Comparison of ENCODE assay signal across 3 cellular contexts in genomic region chr15:80228959-80229610, GRCh38.
TF ChIP-seq lines count a peak whose summit lies in the region.

No MANE protein-coding gene starts in this region.

TF ChIP-seq in A549, 52 proteins besides CTCF, POLR2A, EP300 and RAD21 (continued from another document):
- peak; percentile 68 for TF ChIP-seq MAFK (IDR thresholded peaks at IDR 0.05; ENCODE audit: partially characterized antibody)

TF ChIP-seq in IMR-90, 13 proteins besides CTCF, POLR2A, EP300 and RAD21:
- no peak for TF ChIP-seq BHLHE40 (IDR thresholded peaks at IDR 0.05; ENCODE audit: low read depth, low read length)
- TF ChIP-seq MAFK (IDR thresholded peaks at IDR 0.05; ENCODE audit: low read depth, low read length), result peak; percentile 57

TF ChIP-seq in liver, 16 proteins besides CTCF, POLR2A, EP300 and RAD21 (continued from another document):
- TF ChIP-seq MAX (IDR thresholded peaks at IDR 0.05), result peak; percentile 91
- TF ChIP-seq TAF1 (conservative IDR thresholded peaks at IDR 0.05), result no peak
- TF ChIP-seq JUND (IDR thresholded peaks at IDR 0.05), result peak; percentile 99 to 100
- peak; percentile 67 for TF ChIP-seq HNF4G (IDR thresholded peaks at IDR 0.05)
- TF ChIP-seq NR2F2 (IDR thresholded peaks at IDR 0.05), result peak; percentile 28
- peak in 1 of 2 donors; percentile 72 for TF ChIP-seq EGR1 (IDR thresholded peaks at IDR 0.05; ENCODE audit: low read depth in 2 of 2)
- TF ChIP-seq, protein P1, sequence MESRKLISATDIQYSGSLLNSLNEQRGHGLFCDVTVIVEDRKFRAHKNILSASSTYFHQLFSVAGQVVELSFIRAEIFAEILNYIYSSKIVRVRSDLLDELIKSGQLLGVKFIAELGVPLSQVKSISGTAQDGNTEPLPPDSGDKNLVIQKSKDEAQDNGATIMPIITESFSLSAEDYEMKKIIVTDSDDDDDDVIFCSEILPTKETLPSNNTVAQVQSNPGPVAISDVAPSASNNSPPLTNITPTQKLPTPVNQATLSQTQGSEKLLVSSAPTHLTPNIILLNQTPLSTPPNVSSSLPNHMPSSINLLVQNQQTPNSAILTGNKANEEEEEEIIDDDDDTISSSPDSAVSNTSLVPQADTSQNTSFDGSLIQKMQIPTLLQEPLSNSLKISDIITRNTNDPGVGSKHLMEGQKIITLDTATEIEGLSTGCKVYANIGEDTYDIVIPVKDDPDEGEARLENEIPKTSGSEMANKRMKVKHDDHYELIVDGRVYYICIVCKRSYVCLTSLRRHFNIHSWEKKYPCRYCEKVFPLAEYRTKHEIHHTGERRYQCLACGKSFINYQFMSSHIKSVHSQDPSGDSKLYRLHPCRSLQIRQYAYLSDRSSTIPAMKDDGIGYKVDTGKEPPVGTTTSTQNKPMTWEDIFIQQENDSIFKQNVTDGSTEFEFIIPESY (IDR thresholded peaks at IDR 0.05), result peak; percentile 93
- TF ChIP-seq, protein P2, sequence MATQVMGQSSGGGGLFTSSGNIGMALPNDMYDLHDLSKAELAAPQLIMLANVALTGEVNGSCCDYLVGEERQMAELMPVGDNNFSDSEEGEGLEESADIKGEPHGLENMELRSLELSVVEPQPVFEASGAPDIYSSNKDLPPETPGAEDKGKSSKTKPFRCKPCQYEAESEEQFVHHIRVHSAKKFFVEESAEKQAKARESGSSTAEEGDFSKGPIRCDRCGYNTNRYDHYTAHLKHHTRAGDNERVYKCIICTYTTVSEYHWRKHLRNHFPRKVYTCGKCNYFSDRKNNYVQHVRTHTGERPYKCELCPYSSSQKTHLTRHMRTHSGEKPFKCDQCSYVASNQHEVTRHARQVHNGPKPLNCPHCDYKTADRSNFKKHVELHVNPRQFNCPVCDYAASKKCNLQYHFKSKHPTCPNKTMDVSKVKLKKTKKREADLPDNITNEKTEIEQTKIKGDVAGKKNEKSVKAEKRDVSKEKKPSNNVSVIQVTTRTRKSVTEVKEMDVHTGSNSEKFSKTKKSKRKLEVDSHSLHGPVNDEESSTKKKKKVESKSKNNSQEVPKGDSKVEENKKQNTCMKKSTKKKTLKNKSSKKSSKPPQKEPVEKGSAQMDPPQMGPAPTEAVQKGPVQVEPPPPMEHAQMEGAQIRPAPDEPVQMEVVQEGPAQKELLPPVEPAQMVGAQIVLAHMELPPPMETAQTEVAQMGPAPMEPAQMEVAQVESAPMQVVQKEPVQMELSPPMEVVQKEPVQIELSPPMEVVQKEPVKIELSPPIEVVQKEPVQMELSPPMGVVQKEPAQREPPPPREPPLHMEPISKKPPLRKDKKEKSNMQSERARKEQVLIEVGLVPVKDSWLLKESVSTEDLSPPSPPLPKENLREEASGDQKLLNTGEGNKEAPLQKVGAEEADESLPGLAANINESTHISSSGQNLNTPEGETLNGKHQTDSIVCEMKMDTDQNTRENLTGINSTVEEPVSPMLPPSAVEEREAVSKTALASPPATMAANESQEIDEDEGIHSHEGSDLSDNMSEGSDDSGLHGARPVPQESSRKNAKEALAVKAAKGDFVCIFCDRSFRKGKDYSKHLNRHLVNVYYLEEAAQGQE (IDR thresholded peaks at IDR 0.05), result peak; percentile 51
- TF ChIP-seq FOXA1 (IDR thresholded peaks at IDR 0.05), result peak; percentile 86
- TF ChIP-seq, protein P3, sequence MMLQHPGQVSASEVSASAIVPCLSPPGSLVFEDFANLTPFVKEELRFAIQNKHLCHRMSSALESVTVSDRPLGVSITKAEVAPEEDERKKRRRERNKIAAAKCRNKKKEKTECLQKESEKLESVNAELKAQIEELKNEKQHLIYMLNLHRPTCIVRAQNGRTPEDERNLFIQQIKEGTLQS (IDR thresholded peaks at IDR 0.05), result peak; percentile 97
- peak in 1 of 2 donors; percentile 39 for TF ChIP-seq GABPA (IDR thresholded peaks at IDR 0.05 in 1 of 2, conservative IDR thresholded peaks at IDR 0.05 in 1 of 2)
- TF ChIP-seq SP1 (IDR thresholded peaks at IDR 0.05), result peak; percentile 89
- peak; percentile 93 for TF ChIP-seq YY1 (IDR thresholded peaks at IDR 0.05)
- TF ChIP-seq FOXA2 (IDR thresholded peaks at IDR 0.05), result peak; percentile 87
- TF ChIP-seq RXRA (IDR thresholded peaks at IDR 0.05), result peak; percentile 91 to 99
